ENCODE assay signal across 8 cellular contexts in the genomic region with DNA sequence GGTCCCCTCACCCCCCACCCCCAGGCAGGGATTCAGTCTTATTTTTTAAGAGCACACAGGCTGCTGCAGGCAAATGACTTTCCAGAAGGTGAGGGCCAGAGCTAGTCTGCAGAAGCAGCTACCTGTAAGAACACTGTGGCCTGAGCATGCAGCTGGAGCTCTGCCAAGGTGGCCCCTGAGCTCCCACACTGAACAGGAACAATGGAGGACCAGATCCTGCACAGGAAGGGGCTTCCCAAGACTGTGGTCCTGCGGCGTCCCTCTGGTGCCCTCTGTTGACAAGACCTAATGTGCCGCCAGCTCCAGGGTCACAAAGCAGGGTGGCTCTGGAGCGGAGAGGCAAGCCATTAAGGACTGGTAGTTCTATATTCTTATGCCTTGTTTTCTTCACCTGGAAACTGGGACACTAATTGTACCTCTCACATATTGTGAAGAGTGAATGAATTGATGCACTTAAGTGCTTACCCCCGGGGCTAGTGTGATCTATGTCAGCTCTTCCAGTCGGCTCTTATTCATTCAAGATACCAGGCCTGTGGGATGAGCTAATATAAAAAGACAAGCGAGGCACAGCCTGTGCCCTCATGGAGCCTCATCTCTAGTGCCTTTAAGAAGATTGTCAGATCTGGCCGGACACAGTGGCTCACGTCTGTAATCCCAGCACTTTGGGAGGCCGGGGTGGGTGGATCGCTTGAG. TPM values are rescaled to one million over a fixed set of nuclear protein-coding genes. Genes with fewer than 3 reads are reported as not detected.
DNase-seq lines count a peak whose midpoint lies in the region; ATAC-seq, FAIRE-seq and TF ChIP-seq lines count a peak whose summit lies in the region.

No MANE protein-coding gene starts in this region.

- ATAC-seq in A549 (peak; percentile 98 to 99), HG03571 (IDR thresholded peaks at IDR 0.05; ENCODE audit: unreplicated experiment) (no peak)

- H3K36me3 ChIP-seq in WERI-Rb-1 (no peaks in the 10 kb centered on the region), left ventricle myocardium inferior (no peaks in the 10 kb centered on the region)

- H3K4me1 ChIP-seq in A549: no peaks in the 10 kb centered on the region
- no peaks in the 10 kb centered on the region for H3K4me1 ChIP-seq in left ventricle myocardium inferior

- DNase-seq in A549 (ENCODE audit: low read depth in 1 of 2, low spot score in 1 of 2): peak; percentile 70 to 75
- DNase-seq in NCI-H1417 treated with DMSO at 0.1 percent for 48 hours (lab: John Stamatoyannopoulos, UW): peak; percentile 14
- peak; percentile 69 for DNase-seq in WERI-Rb-1
- peak; percentile 34 for DNase-seq in left ventricle myocardium inferior
- peak; percentile 12 for DNase-seq in smooth muscle cell of the brain vasculature (ENCODE audit: low read depth, low spot score)
- DNase-seq in globus pallidus (ENCODE audit: low spot score): no peak

- H3K4me2 ChIP-seq in A549: peak overlapping the region; percentile 51

- FAIRE-seq in A549 (lab: Jason Lieb, UNC): no peak

- no peaks in the 10 kb centered on the region for H3K27me3 ChIP-seq in WERI-Rb-1 (ENCODE audit: insufficient read depth, low read depth, severe bottlenecking)
- peaks cover 27% of the 10 kb centered on the region for H3K27me3 ChIP-seq in left ventricle myocardium inferior (ENCODE audit: low read depth)

- H3K27ac ChIP-seq in A549 (peak overlapping the region in 1 of 2 experiments; percentile 50; a peak in 2 of 6 replicates), WERI-Rb-1 (no peak overlapping the region), left ventricle myocardium inferior (replicated peaks) (no peak overlapping the region)

- peak; percentile 71 to 75 for TF ChIP-seq RAD21 in A549 (conservative IDR thresholded peaks at IDR 0.05 in 1 of 2, IDR thresholded peaks at IDR 0.05 in 1 of 2)

- TF ChIP-seq EP300 in A549 (IDR thresholded peaks at IDR 0.05): no peak

- H3K9me3 ChIP-seq in A549: no peaks in the 10 kb centered on the region; the same call in 2 of the 3 replicates
- H3K9me3 ChIP-seq in WERI-Rb-1 (ENCODE audit: severe bottlenecking): no peaks in the 10 kb centered on the region
- no peaks in the 10 kb centered on the region for H3K9me3 ChIP-seq in left ventricle myocardium inferior (replicated peaks)

- TF ChIP-seq POLR2A in A549 (IDR thresholded peaks at IDR 0.05; ENCODE audit: low read length): no peak

- POLR2A ChIA-PET in A549 (lab: Yijun Ruan, JAX): interaction anchor here (0.6 to 1.1 kb wide), 3 partner anchors 148 to 188 kb away, joined by 3 to 4 read pairs (median 3); a partner anchor contains a TSS

- CTCF ChIA-PET in A549 (lab: Yijun Ruan, JAX): interaction anchor here (0.7 to 4.4 kb wide), 36 partner anchors 10 to 375 kb away, joined by 3 to 61 read pairs (median 4); a partner anchor contains a TSS

- peak; percentile 75 for TF ChIP-seq CTCF in A549 (IDR thresholded peaks at IDR 0.05)
- peak; percentile 73 for TF ChIP-seq CTCF in GM12874 (IDR thresholded peaks at IDR 0.05; ENCODE audit: insufficient read depth, low read depth, low read length)
- TF ChIP-seq CTCF in WERI-Rb-1 (IDR thresholded peaks at IDR 0.05; ENCODE audit: low read depth, low read length): peak; percentile 69
- peak; percentile 72 for TF ChIP-seq CTCF in left ventricle myocardium inferior (IDR thresholded peaks at IDR 0.05; ENCODE audit: borderline replicate concordance)

- 38% methylated on average over 11 of the region's 11 CpGs for WGBS in A549 (ENCODE audit: missing lambda C conversion rate)

- intact Hi-C loops in left ventricle myocardium inferior (cut with micrococcal nuclease): no loop called here

- H3K4me3 ChIP-seq in A549: no peak overlapping the region
- peak overlapping the region; percentile 23; the same call in 1 of the 2 replicates for H3K4me3 ChIP-seq in WERI-Rb-1 (ENCODE audit: low read depth, low read length)
- no peak overlapping the region for H3K4me3 ChIP-seq in left ventricle myocardium inferior

TF ChIP-seq in A549, 52 proteins besides CTCF, POLR2A, EP300 and RAD21:
- TF ChIP-seq, protein P1, sequence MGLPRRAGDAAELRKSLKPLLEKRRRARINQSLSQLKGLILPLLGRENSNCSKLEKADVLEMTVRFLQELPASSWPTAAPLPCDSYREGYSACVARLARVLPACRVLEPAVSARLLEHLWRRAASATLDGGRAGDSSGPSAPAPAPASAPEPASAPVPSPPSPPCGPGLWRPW (IDR thresholded peaks at IDR 0.05): no peak
- TF ChIP-seq SMC3 (IDR thresholded peaks at IDR 0.05): peak; percentile 59

RNA-seq across cellular contexts. Expression of a gene that starts 8.0 kb away (rescaled TPM):
- polyA plus RNA-seq in A549 (2011; rRNA removed) (11.5 and 12.2 TPM in 2 replicates), A549 (2017; fragmentation: RNase III; extraction: RNeasy Plus Mini Kit Qiagen cat#74134 plus additional on column Dnase treatment) (7.9 to 10.4 TPM (median 9.8 TPM) in 3 replicates)
- 4.0 and 5.1 TPM in 2 replicates for polyA plus RNA-seq in A549 (2012; cell fraction: cytosol; rRNA removed)
- 3.6 and 4.4 TPM in 2 replicates for polyA plus RNA-seq in A549 (2012; cell fraction: nucleus; rRNA removed)
- polyA minus RNA-seq in A549 (2011; rRNA and poly(A)+ RNA removed): 4.0 and 5.7 TPM in 2 replicates
- 14.7 TPM for total RNA-seq in left ventricle myocardium inferior

RNA-seq across cellular contexts. Expression of a gene that starts 49.9 kb away (rescaled TPM):
- polyA plus RNA-seq in A549 (2011; rRNA removed): 21.5 and 39.6 TPM in 2 replicates
- polyA plus RNA-seq in A549 (2012; cell fraction: cytosol; rRNA removed): 7.6 and 10.6 TPM in 2 replicates
- polyA plus RNA-seq in A549 (2012; cell fraction: nucleus; rRNA removed): 2.5 and 3.5 TPM in 2 replicates
- 22.0 to 22.8 TPM (median 22.3 TPM) in 3 replicates for polyA plus RNA-seq in A549 (2017; fragmentation: RNase III; extraction: RNeasy Plus Mini Kit Qiagen cat#74134 plus additional on column Dnase treatment)
- polyA minus RNA-seq in A549 (2011; rRNA and poly(A)+ RNA removed): 8.0 and 8.6 TPM in 2 replicates
- total RNA-seq in left ventricle myocardium inferior: 14.7 TPM
